In the genomic region with DNA sequence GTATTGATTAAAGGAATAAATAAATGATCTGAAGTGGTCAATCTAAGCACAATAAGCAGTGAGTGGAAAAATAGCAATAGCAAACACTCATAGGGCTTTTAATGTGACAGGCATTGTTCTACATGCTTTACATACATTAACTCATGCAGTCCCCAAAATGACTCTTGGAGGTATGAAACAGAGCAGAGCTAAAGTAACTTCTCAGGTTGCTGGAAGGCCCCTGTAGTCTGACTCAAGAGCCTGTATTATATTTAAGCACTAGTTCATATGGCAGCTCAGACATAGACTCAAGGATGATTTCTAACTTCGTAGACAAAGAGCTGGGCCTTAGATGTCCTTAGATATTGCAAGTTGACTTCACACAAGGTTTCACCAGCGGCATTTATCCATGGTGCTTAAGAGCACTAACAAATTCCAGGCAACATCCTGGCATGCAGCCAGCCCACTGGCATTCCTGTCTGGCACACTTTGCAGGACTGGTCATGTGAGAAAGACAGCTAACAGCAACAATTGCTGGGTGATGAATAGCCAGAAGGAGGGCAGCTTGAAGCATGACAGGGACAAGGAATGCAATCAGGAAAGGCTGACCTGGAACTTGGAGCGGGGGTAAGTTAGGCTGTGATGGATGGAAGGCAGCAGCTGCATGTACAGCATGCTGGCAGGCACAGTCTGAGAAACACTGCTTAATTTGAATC, we compare ENCODE assay signal across 1 cellular context.
TF ChIP-seq lines count a peak whose summit lies in the region.

No MANE protein-coding gene starts in this region.

TF ChIP-seq in SK-N-SH, 30 proteins besides CTCF, POLR2A, EP300 and RAD21 (continued from another document):
- TF ChIP-seq, protein P1, sequence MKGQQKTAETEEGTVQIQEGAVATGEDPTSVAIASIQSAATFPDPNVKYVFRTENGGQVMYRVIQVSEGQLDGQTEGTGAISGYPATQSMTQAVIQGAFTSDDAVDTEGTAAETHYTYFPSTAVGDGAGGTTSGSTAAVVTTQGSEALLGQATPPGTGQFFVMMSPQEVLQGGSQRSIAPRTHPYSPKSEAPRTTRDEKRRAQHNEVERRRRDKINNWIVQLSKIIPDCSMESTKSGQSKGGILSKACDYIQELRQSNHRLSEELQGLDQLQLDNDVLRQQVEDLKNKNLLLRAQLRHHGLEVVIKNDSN (IDR thresholded peaks at IDR 0.05; ENCODE audit: borderline replicate concordance, low read depth): peak; percentile 80
- no peak for TF ChIP-seq SMC3 (IDR thresholded peaks at IDR 0.05; ENCODE audit: low read depth, low read length)
- TF ChIP-seq ELF1 (IDR thresholded peaks at IDR 0.05): no peak
- TF ChIP-seq JUND (IDR thresholded peaks at IDR 0.05): peak; percentile 92
- TF ChIP-seq, protein P2, sequence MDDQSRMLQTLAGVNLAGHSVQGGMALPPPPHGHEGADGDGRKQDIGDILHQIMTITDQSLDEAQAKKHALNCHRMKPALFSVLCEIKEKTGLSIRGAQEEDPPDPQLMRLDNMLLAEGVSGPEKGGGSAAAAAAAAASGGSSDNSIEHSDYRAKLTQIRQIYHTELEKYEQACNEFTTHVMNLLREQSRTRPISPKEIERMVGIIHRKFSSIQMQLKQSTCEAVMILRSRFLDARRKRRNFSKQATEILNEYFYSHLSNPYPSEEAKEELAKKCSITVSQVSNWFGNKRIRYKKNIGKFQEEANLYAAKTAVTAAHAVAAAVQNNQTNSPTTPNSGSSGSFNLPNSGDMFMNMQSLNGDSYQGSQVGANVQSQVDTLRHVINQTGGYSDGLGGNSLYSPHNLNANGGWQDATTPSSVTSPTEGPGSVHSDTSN (IDR thresholded peaks at IDR 0.05): peak; percentile 99
- TF ChIP-seq, protein P3, sequence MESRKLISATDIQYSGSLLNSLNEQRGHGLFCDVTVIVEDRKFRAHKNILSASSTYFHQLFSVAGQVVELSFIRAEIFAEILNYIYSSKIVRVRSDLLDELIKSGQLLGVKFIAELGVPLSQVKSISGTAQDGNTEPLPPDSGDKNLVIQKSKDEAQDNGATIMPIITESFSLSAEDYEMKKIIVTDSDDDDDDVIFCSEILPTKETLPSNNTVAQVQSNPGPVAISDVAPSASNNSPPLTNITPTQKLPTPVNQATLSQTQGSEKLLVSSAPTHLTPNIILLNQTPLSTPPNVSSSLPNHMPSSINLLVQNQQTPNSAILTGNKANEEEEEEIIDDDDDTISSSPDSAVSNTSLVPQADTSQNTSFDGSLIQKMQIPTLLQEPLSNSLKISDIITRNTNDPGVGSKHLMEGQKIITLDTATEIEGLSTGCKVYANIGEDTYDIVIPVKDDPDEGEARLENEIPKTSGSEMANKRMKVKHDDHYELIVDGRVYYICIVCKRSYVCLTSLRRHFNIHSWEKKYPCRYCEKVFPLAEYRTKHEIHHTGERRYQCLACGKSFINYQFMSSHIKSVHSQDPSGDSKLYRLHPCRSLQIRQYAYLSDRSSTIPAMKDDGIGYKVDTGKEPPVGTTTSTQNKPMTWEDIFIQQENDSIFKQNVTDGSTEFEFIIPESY (IDR thresholded peaks at IDR 0.05; ENCODE audit: borderline replicate concordance, low read depth): peak; percentile 74; the same call in 1 of the 2 replicates
- TF ChIP-seq RFX5 (IDR thresholded peaks at IDR 0.05; ENCODE audit: low read length): no peak
- peak; percentile 92 for TF ChIP-seq RCOR1 (IDR thresholded peaks at IDR 0.05; ENCODE audit: low read length)
- TF ChIP-seq CHD2 (IDR thresholded peaks at IDR 0.05; ENCODE audit: low read length, partially characterized antibody): peak; percentile 79
